ENCODE assay signal across 8 cellular contexts in the genomic region with DNA sequence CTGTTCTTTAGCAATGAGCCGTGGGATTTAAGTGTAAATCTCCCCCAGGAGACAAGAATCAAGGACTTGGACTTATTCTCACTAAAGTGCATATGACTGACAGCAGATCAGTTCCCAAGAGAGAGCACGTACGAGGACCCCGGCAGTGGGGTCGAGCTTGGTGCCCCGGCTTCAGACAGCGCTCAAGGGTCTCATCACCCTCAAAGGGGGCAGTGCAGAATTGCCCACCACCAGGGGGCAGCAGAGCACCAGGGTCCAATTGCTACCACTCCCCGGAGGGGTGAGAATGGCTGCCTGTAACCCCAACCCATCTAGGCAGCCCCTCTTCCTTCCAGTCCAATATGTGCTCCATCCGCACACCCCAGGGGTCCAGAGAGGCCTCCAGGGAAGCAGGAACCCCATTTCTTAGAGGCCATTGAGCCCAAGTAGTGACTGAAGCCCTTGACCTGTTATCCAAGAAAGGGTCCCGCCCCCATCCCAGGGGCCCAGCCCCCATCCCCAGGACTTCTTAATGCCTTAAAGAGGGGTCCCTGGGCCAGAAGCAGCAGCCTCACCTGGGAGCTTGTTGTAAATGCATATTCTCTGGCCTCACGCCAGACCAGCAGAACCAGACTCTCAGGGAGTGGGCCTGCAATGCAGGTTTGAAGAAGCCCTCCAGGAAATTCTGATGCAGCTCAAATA.
A peak's percentile ranks its signal among the peaks of the same experiment; 100 is the strongest.
DNase-seq lines count a peak whose midpoint lies in the region; ATAC-seq and TF ChIP-seq lines count a peak whose summit lies in the region.

No MANE protein-coding gene starts in this region.

- WGBS in smooth muscle cell (ENCODE audit: low lambda C conversion rate) = 81% methylated on average over 11 of the region's 11 CpGs

- no peaks in the 10 kb centered on the region for H3K79me2 ChIP-seq in smooth muscle cell (ENCODE audit: low read depth)

- H3F3A ChIP-seq in smooth muscle cell (ENCODE audit: low read depth) = no peaks in the 10 kb centered on the region

- H2AFZ ChIP-seq in smooth muscle cell (ENCODE audit: low read depth) = no peak overlapping the region

- no peak overlapping the region for H3K4me2 ChIP-seq in smooth muscle cell

- ATAC-seq in GM19467 (IDR thresholded peaks at IDR 0.05; ENCODE audit: unreplicated experiment) = no peak

- H3K9me3 ChIP-seq in smooth muscle cell (replicated peaks; ENCODE audit: low read depth) = no peaks in the 10 kb centered on the region

- H3K27me3 ChIP-seq in smooth muscle cell (ENCODE audit: low read depth) = no peaks in the 10 kb centered on the region

- H3K4me3 ChIP-seq in smooth muscle cell = no peak overlapping the region

- TF ChIP-seq CTCF in smooth muscle cell (IDR thresholded peaks at IDR 0.05; ENCODE audit: borderline replicate concordance, insufficient read depth, poor library complexity, severe bottlenecking) = peak; percentile 86

- H4K20me1 ChIP-seq in smooth muscle cell (ENCODE audit: low read depth) = no peaks in the 10 kb centered on the region

- no peak overlapping the region for H3K27ac ChIP-seq in smooth muscle cell (ENCODE audit: low read depth)

- intact Hi-C loops in cardiac septum (cut with DNase I) = loop anchor here (2.0 to 5.0 kb wide), 2 partner anchors 46 to 88 kb away; no protein-coding TSS in a partner anchor

- H3K36me3 ChIP-seq in smooth muscle cell (ENCODE audit: low read depth) = no peaks in the 10 kb centered on the region

- peaks cover 7% of the 10 kb centered on the region for H3K4me1 ChIP-seq in smooth muscle cell (ENCODE audit: low read depth)

- DNase-seq in SHP77 (lab: John Stamatoyannopoulos, UW) (peak; percentile 25 to 38), SHP77 treated with DMSO at 0.1 percent for 48 hours (lab: John Stamatoyannopoulos, UW) (no peak), RPMI8226 (peak; percentile 60), cardiac septum (ENCODE audit: low spot score) (peak; percentile 84), smooth muscle cell (lab: John Stamatoyannopoulos, UW; ENCODE audit: unreplicated experiment) (no peak), mesenteric fat pad (ENCODE audit: low spot score) (no peak)
- peak; percentile 58 for DNase-seq in activated T-helper 9 cell treated with anti-CD3 and anti-CD28 coated beads, Interleukin-2, amount 50 U/mL, for 16 hours (ENCODE audit: low read depth)

- H3K9ac ChIP-seq in smooth muscle cell (ENCODE audit: low read depth) = no peak overlapping the region

Comparison
In these comparisons a context has a peak if more than half of its experiments do, and no peak if none do; other contexts are left out.
1. DNase-seq: peak in SHP77 (2 of 2), RPMI8226 (single experiment), activated T-helper 9 cell treated with anti-CD3 and anti-CD28 coated beads, Interleukin-2, amount 50 U/mL, for 16 hours (single experiment) and cardiac septum (single experiment); none in SHP77 treated with DMSO at 0.1 percent for 48 hours (single experiment), smooth muscle cell (single experiment) and mesenteric fat pad (single experiment).